In the genomic region with DNA sequence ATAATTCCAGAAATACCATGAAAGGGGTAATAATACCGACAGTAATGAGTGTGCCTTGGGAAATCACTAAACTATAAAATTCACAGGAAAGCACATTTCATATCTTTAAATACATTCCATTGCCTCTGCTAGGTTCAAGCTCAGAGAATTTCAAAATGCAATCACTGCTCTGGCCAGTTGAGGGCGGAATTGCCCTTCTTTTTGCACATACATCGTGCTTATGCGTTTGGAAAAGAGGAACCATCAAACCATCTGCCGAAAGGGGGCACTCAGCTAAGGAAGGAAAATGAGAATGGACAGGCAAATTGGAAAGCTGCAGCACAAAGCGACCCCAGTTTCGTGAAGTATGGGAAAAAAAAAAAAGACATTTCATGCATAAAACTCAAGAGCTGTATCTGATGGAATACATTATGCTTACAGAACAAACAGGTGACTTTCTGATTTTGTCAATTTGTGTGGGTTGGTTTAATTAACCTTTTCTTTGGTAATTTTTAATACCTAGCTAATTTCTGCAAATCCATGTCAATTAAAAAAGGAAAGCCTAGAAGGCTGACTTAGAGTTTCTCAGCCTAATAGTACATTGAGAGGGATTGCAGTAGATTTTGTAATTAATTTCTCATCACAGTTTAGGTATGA, we compare ENCODE assay signal across 1 cellular context.
TF ChIP-seq lines count a peak whose summit lies in the region.

No MANE protein-coding gene starts in this region.

TF ChIP-seq in H1, 55 proteins besides CTCF, POLR2A, EP300 and RAD21 (continued from another document):
- TF ChIP-seq, protein P1, sequence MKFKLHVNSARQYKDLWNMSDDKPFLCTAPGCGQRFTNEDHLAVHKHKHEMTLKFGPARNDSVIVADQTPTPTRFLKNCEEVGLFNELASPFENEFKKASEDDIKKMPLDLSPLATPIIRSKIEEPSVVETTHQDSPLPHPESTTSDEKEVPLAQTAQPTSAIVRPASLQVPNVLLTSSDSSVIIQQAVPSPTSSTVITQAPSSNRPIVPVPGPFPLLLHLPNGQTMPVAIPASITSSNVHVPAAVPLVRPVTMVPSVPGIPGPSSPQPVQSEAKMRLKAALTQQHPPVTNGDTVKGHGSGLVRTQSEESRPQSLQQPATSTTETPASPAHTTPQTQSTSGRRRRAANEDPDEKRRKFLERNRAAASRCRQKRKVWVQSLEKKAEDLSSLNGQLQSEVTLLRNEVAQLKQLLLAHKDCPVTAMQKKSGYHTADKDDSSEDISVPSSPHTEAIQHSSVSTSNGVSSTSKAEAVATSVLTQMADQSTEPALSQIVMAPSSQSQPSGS (IDR thresholded peaks at IDR 0.05; ENCODE audit: low read length) = no peak
- TF ChIP-seq SAP30 (IDR thresholded peaks at IDR 0.05; ENCODE audit: insufficient read depth, insufficient replicate concordance, low read length) (no peak), CHD7 (IDR thresholded peaks at IDR 0.05; ENCODE audit: insufficient replicate concordance, low read length) (peak; percentile 63), TAF7 (optimal IDR thresholded peaks at IDR 0.05; ENCODE audit: borderline replicate concordance, low read depth, low read length) (peak; percentile 41), RXRA (IDR thresholded peaks at IDR 0.05; ENCODE audit: insufficient read depth, low read depth, low read length) (no peak)
